19 cellular contexts compared by ENCODE assay signal in the genomic region with DNA sequence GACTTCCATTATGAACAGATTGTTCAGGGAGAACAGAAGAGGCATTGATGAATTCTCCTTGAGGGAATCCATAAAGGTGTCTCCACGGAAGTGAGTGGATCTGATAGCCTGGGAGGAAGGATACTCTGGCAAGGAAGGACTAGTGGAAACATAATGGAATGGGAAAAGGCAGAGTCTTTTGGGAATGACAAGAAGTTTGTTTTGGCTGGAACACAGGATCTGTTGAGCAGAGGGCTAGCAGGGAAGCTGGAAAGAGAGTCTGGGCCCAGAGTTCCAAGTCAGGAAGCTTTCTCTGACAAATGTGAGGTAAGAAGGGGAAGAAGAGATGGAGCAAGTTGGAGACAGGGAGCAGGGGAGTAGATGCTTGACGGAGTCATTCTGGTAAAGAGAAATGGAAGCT. TPM values are rescaled to one million over a fixed set of nuclear protein-coding genes. Genes with fewer than 3 reads are reported as not detected.
DNase-seq lines count a peak whose midpoint lies in the region; ATAC-seq, FAIRE-seq and TF ChIP-seq lines count a peak whose summit lies in the region.
"Had no signal": no experiment of that assay in that cellular context is flagged by ENCODE, and none has a peak within 500 bp of the region (broad histone marks: within the 10 kb centered on the region; RNA-seq: fewer than 3 reads in every experiment).

No MANE protein-coding gene starts in this region.

- peak overlapping the region; percentile 50 for H3K23ac ChIP-seq in trophoblast cell (ENCODE audit: low read length)

- no peaks in the 10 kb centered on the region for H3K79me2 ChIP-seq in trophoblast cell (ENCODE audit: control insufficient read depth, insufficient read depth, low read length, poor library complexity)

- no peak overlapping the region for H3K4me2 ChIP-seq in trophoblast cell (ENCODE audit: low read length)
- H3K4me2 ChIP-seq: A549, PC-9 had no signal

- no peak overlapping the region for H4K91ac ChIP-seq in trophoblast cell (ENCODE audit: low read depth, low read length)

- no peak overlapping the region for H2BK5ac ChIP-seq in trophoblast cell (ENCODE audit: low read depth, low read length, poor library complexity)

- no peak overlapping the region for H3K14ac ChIP-seq in trophoblast cell (ENCODE audit: low read length)

- no peak overlapping the region for H2BK120ac ChIP-seq in trophoblast cell (ENCODE audit: insufficient read depth, low read length, poor library complexity)

- H3K36me3 ChIP-seq in right atrium auricular region (no peaks in the 10 kb centered on the region), heart right ventricle (peaks cover 0 to 8% (median 0%) of the 10 kb centered on the region in 9 donors), trophoblast cell (ENCODE audit: control insufficient read depth in 1 of 2, insufficient read depth in 2 of 2, low read length in 2 of 2) (no peaks in the 10 kb centered on the region)
- no peaks in the 10 kb centered on the region for H3K36me3 ChIP-seq in effector memory CD4-positive, alpha-beta T cell (ENCODE audit: control insufficient read depth, insufficient read depth, low read length)
- H3K36me3 ChIP-seq: SJSA1 had no signal

- whole genome bisulfite sequencing in heart right ventricle, 2 donors, result 40 to 58% methylated on average over 2 of the region's 2 CpGs
- WGBS in trophoblast cell (ENCODE audit: extremely low coverage, insufficient coverage, insufficient read length), result no CpG with 5 or more reads among the region's 2 CpGs

- no peak overlapping the region for H2BK12ac ChIP-seq in trophoblast cell (ENCODE audit: low read length)

- H3K27me3 ChIP-seq in right atrium auricular region (no peaks in the 10 kb centered on the region), heart right ventricle (peaks cover 0 to 4% (median 0%) of the 10 kb centered on the region in 7 donors), trophoblast cell (ENCODE audit: insufficient read depth, low read length) (no peaks in the 10 kb centered on the region)
- no peaks in the 10 kb centered on the region for H3K27me3 ChIP-seq in effector memory CD4-positive, alpha-beta T cell (replicated peaks; ENCODE audit: control insufficient read depth, insufficient read depth, low read length, poor library complexity, severe bottlenecking)
- H3K27me3 ChIP-seq: SJSA1 had no signal

- H3K18ac ChIP-seq in trophoblast cell (ENCODE audit: low read length), result no peak overlapping the region

- no peaks in the 10 kb centered on the region for H3K79me1 ChIP-seq in trophoblast cell (ENCODE audit: low read length)

- no peak overlapping the region for H2AFZ ChIP-seq in trophoblast cell (ENCODE audit: insufficient read depth, low read length, poor library complexity)
- H2AFZ ChIP-seq: PC-9 had no signal

- H2AK5ac ChIP-seq in trophoblast cell (ENCODE audit: low read length), result no peak overlapping the region

- TF ChIP-seq CTCF in right atrium auricular region (IDR thresholded peaks at IDR 0.05), result no peak
- no peak for TF ChIP-seq CTCF in heart right ventricle (IDR thresholded peaks at IDR 0.05)

- H3K9me3 ChIP-seq in right atrium auricular region (no peaks in the 10 kb centered on the region), heart right ventricle (no peaks in the 10 kb centered on the region), trophoblast cell (ENCODE audit: insufficient read depth, low read depth, low read length) (no peaks in the 10 kb centered on the region)
- no peaks in the 10 kb centered on the region for H3K9me3 ChIP-seq in effector memory CD4-positive, alpha-beta T cell (ENCODE audit: control insufficient read depth, low read length)
- H3K9me3 ChIP-seq: A549, SJSA1 had no signal

- no peak overlapping the region for H4K12ac ChIP-seq in trophoblast cell (ENCODE audit: low read depth, low read length)

- H4K8ac ChIP-seq in trophoblast cell (ENCODE audit: low read depth, low read length), result no peak overlapping the region

- intact Hi-C loops in Right ventricle myocardium superior (cut with DNase I), result no loop called here
- intact Hi-C loops in heart right ventricle (cut with DNase I), result no loop called here

- H3K9ac ChIP-seq in trophoblast cell (ENCODE audit: low read length), result no peak overlapping the region

- ATAC-seq in Right ventricle myocardium superior (ENCODE audit: poor library complexity) (peak; percentile 69), heart right ventricle (peak in 7 of 8 donors; percentile 27 to 70 (median 57))
- ATAC-seq: A549, K562 had no signal

- no peak for FAIRE-seq in HTR-8/SVneo (lab: Jason Lieb, UNC)
- FAIRE-seq: A549, GM19239, K562 had no signal

- H3K4me3 ChIP-seq in right atrium auricular region (no peak overlapping the region), heart right ventricle (no peak overlapping the region), trophoblast cell (ENCODE audit: low read depth, low read length) (no peak overlapping the region)
- H3K4me3 ChIP-seq in effector memory CD4-positive, alpha-beta T cell (ENCODE audit: insufficient read depth, low read depth, low read length, poor library complexity, severe bottlenecking), result no peak overlapping the region
- H3K4me3 ChIP-seq: A549, K562, PC-9, SJSA1 had no signal

- H3K4me1 ChIP-seq in right atrium auricular region (peaks cover 0 to 6% of the 10 kb centered on the region in 2 donors), heart right ventricle (peaks cover 0 to 39% (median 18%) of the 10 kb centered on the region in 9 donors), trophoblast cell (ENCODE audit: control insufficient read depth in 1 of 2, insufficient read depth in 2 of 2, low read length in 2 of 2) (no peaks in the 10 kb centered on the region)
- H3K4me1 ChIP-seq in effector memory CD4-positive, alpha-beta T cell (ENCODE audit: control insufficient read depth, insufficient read depth, low read length, poor library complexity, severe bottlenecking), result no peaks in the 10 kb centered on the region
- H3K4me1 ChIP-seq: A549 had no signal

- H3K27ac ChIP-seq in right atrium auricular region (no peak overlapping the region), heart right ventricle (peak overlapping the region in 5 of 10 donors; percentile 4 to 52 (median 36)), trophoblast cell (ENCODE audit: low read depth, low read length) (no peak overlapping the region)
- H3K27ac ChIP-seq in effector memory CD4-positive, alpha-beta T cell (ENCODE audit: insufficient read depth, low read length, poor library complexity, severe bottlenecking), result no peak overlapping the region
- H3K27ac ChIP-seq: A549, PC-9, SJSA1 had no signal

- DNase-seq in Right ventricle myocardium superior (no peak), right atrium auricular region (ENCODE audit: low spot score) (no peak), heart right ventricle (peak in 1 of 2 donors; percentile 26), trophoblast cell (no peak), HTR-8/SVneo (ENCODE audit: insufficient read length, low spot score) (no peak), NCI-H187 treated with DMSO at 0.1 percent for 48 hours (lab: John Stamatoyannopoulos, UW) (no peak)
- DNase-seq in effector memory CD4-positive, alpha-beta T cell, result no peak
- DNase-seq: CD4-positive, alpha-beta T cell; DMS153; GF-D8; GOT3; NCI-H1105; NCI-H1694; NCI-H2227 treated with DMSO at 0.1 percent for 48 hours; PC-9 had no signal

- no peak overlapping the region for H3K4ac ChIP-seq in trophoblast cell (ENCODE audit: low read depth, low read length)

RNA-seq across cellular contexts. Expression of gene ADAMTS5, which starts 8.1 kb away (rescaled TPM):
- 4.0 TPM for total RNA-seq in Right ventricle myocardium superior
- total RNA-seq in right atrium auricular region, result 10 to 100 TPM in 1 of 2 donors, 1 to 10 TPM in 1; 6.1 to 10.9 TPM
- total RNA-seq in heart right ventricle, result 1 to 10 TPM; 1.6 to 7.1 (median 3.0) TPM
- 1 to 10 TPM; 2.0 to 3.1 TPM for polyA plus RNA-seq in heart right ventricle
- 0.16 and 0.24 TPM in 2 replicates for polyA plus RNA-seq in trophoblast cell (2013)
- total RNA-seq: CD4-positive, alpha-beta T cell; K562; PC-9 had no signal
- polyA plus RNA-seq: A549, K562 had no signal
